11 cellular contexts compared by ENCODE assay signal in genomic region chr1:186620951-186621350, GRCh38. TPM values are rescaled to one million over a fixed set of nuclear protein-coding genes. Genes with fewer than 3 reads are reported as not detected.
DNase-seq lines count a peak whose midpoint lies in the region; ATAC-seq and TF ChIP-seq lines count a peak whose summit lies in the region.
"Had no signal": no experiment of that assay in that cellular context is flagged by ENCODE, and none has a peak within 500 bp of the region (broad histone marks: within the 10 kb centered on the region; RNA-seq: fewer than 3 reads in every experiment).

No MANE protein-coding gene starts in this region.

- H3K79me2 ChIP-seq in PC-9 (ENCODE audit: low read depth), result no peaks in the 10 kb centered on the region

- BruUV-seq in PC-9 (replicated peaks; lab: Mats Ljungman, UMichigan), result no TSS peak

- H3F3A ChIP-seq in PC-9 (ENCODE audit: insufficient read depth, low read depth), result no peaks in the 10 kb centered on the region

- CTCF ChIA-PET in BJ (lab: Yijun Ruan, JAX), result interaction anchor here (0.7 kb wide), 1 partner anchor 1492 kb away, joined by 3 read pairs; no protein-coding TSS in a partner anchor
- CTCF ChIA-PET in PC-9 (lab: Charles Lee), result no interaction called here

- H3K27ac Mint-ChIP-seq in chondrocyte (ENCODE audit: unreplicated experiment), result no peak overlapping the region
- H3K27ac Mint-ChIP-seq: GM23338 had no signal

- peak; percentile 72 for DNase-seq in BJ (ENCODE audit: low read depth)
- DNase-seq in HFF-Myc (ENCODE audit: extremely low read depth, low read depth), result peak; percentile 80
- DNase-seq in SIG-M5 treated with dmso at 0.1 percent for 504 hours (lab: John Stamatoyannopoulos, UW; ENCODE audit: unreplicated experiment), result peak; percentile 86
- DNase-seq in fibroblast of pulmonary artery (ENCODE audit: low read depth), result peak; percentile 88
- DNase-seq in spleen, result no peak
- no peak for DNase-seq in chondrocyte (ENCODE audit: low spot score)
- no peak for DNase-seq in PC-9
- DNase-seq: stimulated activated CD4-positive, alpha-beta T cell treated with anti-CD3 and anti-CD28 coated beads, Interleukin-2, amount 100 ng/mL, for 24 hours had no signal

- no peak for ATAC-seq in HG02884 (IDR thresholded peaks at IDR 0.05; ENCODE audit: unreplicated experiment)
- ATAC-seq: GM23338 had no signal

- H3K27ac ChIP-seq in spleen (peak overlapping the region in 4 of 8 donors; percentile 39 to 56 (median 51)), PC-9 (no peak overlapping the region)

- no peak overlapping the region for H3K4me2 ChIP-seq in PC-9
- H3K4me2 ChIP-seq: GM23338 had no signal

- no peaks in the 10 kb centered on the region for H4K20me1 ChIP-seq in PC-9 (ENCODE audit: insufficient read depth)

- H3K9me3 Mint-ChIP-seq in chondrocyte (ENCODE audit: low read depth), result peaks cover 4% of the 10 kb centered on the region
- H3K9me3 Mint-ChIP-seq: central memory CD8-positive, alpha-beta T cell; GM23338 had no signal

- no peaks in the 10 kb centered on the region for H3K27me3 ChIP-seq in BJ (ENCODE audit: control insufficient read depth, insufficient read depth, low read length)
- H3K27me3 ChIP-seq in spleen (replicated peaks in 1 of 7), result no peaks in the 10 kb centered on the region
- no peaks in the 10 kb centered on the region for H3K27me3 ChIP-seq in PC-9 (ENCODE audit: insufficient read depth, low read depth)

- no peak for TF ChIP-seq POLR2A in spleen (IDR thresholded peaks at IDR 0.05)

- H3K27me3 Mint-ChIP-seq in chondrocyte (ENCODE audit: low read depth), result no peaks in the 10 kb centered on the region
- H3K27me3 Mint-ChIP-seq: central memory CD8-positive, alpha-beta T cell had no signal

- no peak for TF ChIP-seq CTCF in BJ (IDR thresholded peaks at IDR 0.05; ENCODE audit: insufficient read depth, low read depth, low read length)
- no peak for TF ChIP-seq CTCF in HFF-Myc (IDR thresholded peaks at IDR 0.05; ENCODE audit: low read depth, low read length, missing control alignments)
- TF ChIP-seq CTCF in fibroblast of pulmonary artery (IDR thresholded peaks at IDR 0.05; ENCODE audit: low read length, missing control alignments), result no peak
- TF ChIP-seq CTCF in spleen (IDR thresholded peaks at IDR 0.05 in 8 of 11, conservative IDR thresholded peaks at IDR 0.05 in 3 of 11), result no peak
- TF ChIP-seq CTCF in chondrocyte (IDR thresholded peaks at IDR 0.05), result no peak
- no peak for TF ChIP-seq CTCF in PC-9 (conservative IDR thresholded peaks at IDR 0.05)

- H2AFZ ChIP-seq in PC-9, result no peak overlapping the region
- H2AFZ ChIP-seq: GM23338 had no signal

- no peaks in the 10 kb centered on the region for H3K9me2 ChIP-seq in PC-9 (ENCODE audit: insufficient read depth)

- no peaks in the 10 kb centered on the region for H3K4me1 Mint-ChIP-seq in chondrocyte (ENCODE audit: low read depth)
- H3K4me1 Mint-ChIP-seq: GM23338 had no signal

- H3K4me1 ChIP-seq in spleen, result peaks cover 0 to 36% (median 15%) of the 10 kb centered on the region in 6 donors
- no peaks in the 10 kb centered on the region for H3K4me1 ChIP-seq in PC-9 (replicated peaks; ENCODE audit: insufficient read depth)

- 51 to 66% (median 58%) methylated on average over 1 of the region's 1 CpG for WGBS in spleen, 5 donors

- H3K4me3 ChIP-seq in BJ (ENCODE audit: low read depth, low read length) (no peak overlapping the region), HFF-Myc (replicated peaks; ENCODE audit: low read depth, low read length) (no peak overlapping the region), fibroblast of pulmonary artery (replicated peaks; ENCODE audit: low read depth, low read length) (no peak overlapping the region), spleen (no peak overlapping the region), PC-9 (no peak overlapping the region)
- H3K4me3 ChIP-seq: GM23338 had no signal

- H3K9me3 ChIP-seq in spleen (no peaks in the 10 kb centered on the region), PC-9 (ENCODE audit: insufficient read depth, low read depth) (no peaks in the 10 kb centered on the region)

- POLR2A ChIA-PET in BJ (lab: Charles Lee), result no interaction called here
- POLR2A ChIA-PET in PC-9 (lab: Charles Lee; ENCODE audit: unreplicated experiment), result interaction anchor here (0.6 kb wide), 1 partner anchor 73 kb away, joined by 7 read pairs; no protein-coding TSS in a partner anchor

- no peak overlapping the region for H3K4me3 Mint-ChIP-seq in chondrocyte (ENCODE audit: unreplicated experiment)
- H3K4me3 Mint-ChIP-seq: central memory CD8-positive, alpha-beta T cell; GM23338 had no signal

- H3K36me3 Mint-ChIP-seq in chondrocyte (ENCODE audit: low read depth), result peaks cover 3% of the 10 kb centered on the region

- H3K36me3 ChIP-seq in BJ (ENCODE audit: control insufficient read depth, insufficient read depth, low read length), result no peaks in the 10 kb centered on the region
- no peaks in the 10 kb centered on the region for H3K36me3 ChIP-seq in spleen
- no peaks in the 10 kb centered on the region for H3K36me3 ChIP-seq in PC-9 (ENCODE audit: low read depth)

- intact Hi-C loops in spleen (cut with DNase I; ENCODE audit: low total_unique reads) (no loop called here), PC-9 (cut with micrococcal nuclease; ENCODE audit: unreplicated experiment) (no loop called here)

RNA-seq across cellular contexts. Expression of gene PTGS2, which starts 59.3 kb away (rescaled TPM):
- 100 and 116 TPM in 2 replicates for polyA plus RNA-seq in BJ (2011; rRNA removed)
- 69.1 and 80.7 TPM in 2 replicates for polyA minus RNA-seq in BJ (2011; rRNA and poly(A)+ RNA removed)
- 1 to 10 TPM; 1.3 to 8.3 (median 3.6) TPM for total RNA-seq in spleen
- under 1 TPM; 0.20 to 0.42 (median 0.30) TPM for polyA plus RNA-seq in spleen
- total RNA-seq in chondrocyte, result 1.5 to 2.8 TPM (median 2.3 TPM) in 3 replicates
- total RNA-seq in PC-9 (2021), result 0.63 and 2.3 TPM in 2 replicates

Comparison
In these comparisons a context has a peak if more than half of its experiments do, and no peak if none do; other contexts are left out.
1. DNase-seq: peak in BJ (single experiment), HFF-Myc (single experiment), SIG-M5 treated with dmso at 0.1 percent for 504 hours (single experiment) and fibroblast of pulmonary artery (single experiment); none in spleen (single experiment), chondrocyte (single experiment) and PC-9 (0 of 2).